In genomic region chr6:146864885-146865284, GRCh38 we compare ENCODE assay signal across 29 cellular contexts.
"Had no signal": no experiment of that assay in that cellular context is flagged by ENCODE, and none has a peak within 500 bp of the region (broad histone marks: within the 10 kb centered on the region; RNA-seq: fewer than 3 reads in every experiment).

No MANE protein-coding gene starts in this region.

- H3K27me3 ChIP-seq: neutrophil, pancreas, right lobe of liver, sigmoid colon, spleen, suprapubic skin, thyroid gland, tibial nerve, upper lobe of right lung had no signal

- DNase-seq: naive B cell; naive thymus-derived CD8-positive, alpha-beta T cell; nephron progenitor cell; nucleus accumbens; pancreas; posterior cingulate gyrus; psoas muscle; right cardiac atrium; right lobe of liver; sigmoid colon; small intestine; spleen; stimulated activated CD4-positive, alpha-beta T cell treated with anti-CD3 and anti-CD28 coated beads, Interleukin-12 subunit alpha, Interleukin-12 subunit beta, amount 100 ng/mL, for 4 hours; stimulated activated CD4-positive, alpha-beta T cell treated with anti-CD3 and anti-CD28 coated beads, Interleukin-1b, Interleukin-23, amount 100 ng/mL, for 48 hours; stimulated activated CD4-positive, alpha-beta T cell treated with anti-CD3 and anti-CD28 coated beads, Interleukin-4, amount 100 ng/mL, for 1 hour; stimulated activated CD4-positive, alpha-beta T cell treated with anti-CD3 and anti-CD28 coated beads, Interleukin-4, amount 100 ng/mL, for 4 hours; stimulated activated CD8-positive, alpha-beta memory T cell treated with anti-CD3 and anti-CD28 coated beads, Interleukin-4, amount 100 ng/mL, for 48 hours; stimulated activated naive CD4-positive, alpha-beta T cell; stimulated activated naive CD8-positive, alpha-beta T cell treated with anti-CD3 and anti-CD28 coated beads, Interleukin-15, amount 100 ng/mL, for 72 hours; stimulated activated naive CD8-positive, alpha-beta T cell treated with anti-CD3 and anti-CD28 coated beads, Interleukin-15, Interleukin-2, amounts not matched to agents 100 U/mL and 50 U/mL, for 24 hours; substantia nigra; thyroid gland; upper lobe of right lung had no signal

- ATAC-seq: naive thymus-derived CD8-positive, alpha-beta T cell; natural killer cell treated with Interleukin-12 subunit alpha and Interleukin-12 subunit beta and Interleukin-15 and Interleukin-18, amount 100 ng/mL, for 72 hours; pancreas; right cardiac atrium; right lobe of liver; stimulated activated memory B cell treated with anti-CD40 and anti-IgM and Interleukin-4, amounts not matched to agents 10 μg/mL and 1 μg/mL and 100 μg/mL, for 72 hours; stimulated activated naive CD8-positive, alpha-beta T cell treated with anti-CD3 and anti-CD28 coated beads, Interleukin-15, amount 100 ng/mL, for 72 hours; stimulated activated naive CD8-positive, alpha-beta T cell treated with anti-CD3 and anti-CD28 coated beads, Interleukin-15, Interleukin-2, amounts not matched to agents 100 U/mL and 50 U/mL, for 24 hours; upper lobe of right lung had no signal

- H3K36me3 ChIP-seq: neutrophil, pancreas, right lobe of liver, sigmoid colon, spleen, suprapubic skin, thoracic aorta, thyroid gland, tibial nerve, upper lobe of right lung had no signal

- H3K9me3 ChIP-seq: neutrophil, pancreas, psoas muscle, right lobe of liver, sigmoid colon, spleen, suprapubic skin, thoracic aorta, thyroid gland, tibial nerve, upper lobe of right lung had no signal

- H3K27ac ChIP-seq: neutrophil, pancreas, psoas muscle, right lobe of liver, sigmoid colon, spleen, suprapubic skin, thoracic aorta, thyroid gland, tibial nerve, upper lobe of right lung had no signal

- H3K4me1 ChIP-seq: pancreas, psoas muscle, suprapubic skin, tibial nerve, upper lobe of right lung had no signal

- H3K4me3 ChIP-seq: pancreas, psoas muscle, right lobe of liver, sigmoid colon, spleen, suprapubic skin, thoracic aorta, thyroid gland, tibial nerve, upper lobe of right lung had no signal

- FAIRE-seq: pancreas, small intestine had no signal
